Comparison of ENCODE assay signal across 7 cellular contexts in genomic region chr2:227582369-227582768, GRCh38. TPM values are rescaled to one million over a fixed set of nuclear protein-coding genes. Genes with fewer than 3 reads are reported as not detected.
"Had no signal": no experiment of that assay in that cellular context is flagged by ENCODE, and none has a peak within 500 bp of the region (broad histone marks: within the 10 kb centered on the region; RNA-seq: fewer than 3 reads in every experiment).

No MANE protein-coding gene starts in this region.

- DNase-seq: GDM1, GF-D8 had no signal

- FAIRE-seq: G401.6, GM12878, GM12891, GM12892, GM18507 had no signal

- ATAC-seq: GM12878 had no signal

- H3K4me3 ChIP-seq: GM12878 had no signal

RNA-seq across cellular contexts. Expression of gene SCYGR2, which starts 16.3 kb away (rescaled TPM):
- total RNA-seq: GM12878 had no signal
- polyA plus RNA-seq: GM12878 had no signal

RNA-seq across cellular contexts. Expression of gene SCYGR3, which starts 32.3 kb away (rescaled TPM):
- total RNA-seq: GM12878 had no signal
- polyA plus RNA-seq: GM12878 had no signal

RNA-seq across cellular contexts. Expression of gene SCYGR4, which starts 34.9 kb away (rescaled TPM):
- polyA plus RNA-seq: GM12878 had no signal
